Comparison of ENCODE assay signal across 22 cellular contexts in genomic region chr5:92328584-92329259, GRCh38.
"Had no signal": no experiment of that assay in that cellular context is flagged by ENCODE, and none has a peak within 500 bp of the region (broad histone marks: within the 10 kb centered on the region; RNA-seq: fewer than 3 reads in every experiment).

No MANE protein-coding gene starts in this region.

- H3K27me3 ChIP-seq: esophagus muscularis mucosa, gastroesophageal sphincter, hepatocyte, pancreas, tibial artery, upper lobe of left lung, uterus had no signal

- H3K4me3 Mint-ChIP-seq: dendritic cell treated with granulocyte-macrophage colony-stimulating factor and Interleukin-4, amounts not matched to agents 40 ng/mL and 50 ng/mL, for 4 days; effector memory CD8-positive, alpha-beta T cell; naive thymus-derived CD4-positive, alpha-beta T cell had no signal

- H3K27ac ChIP-seq: epithelial cell of prostate, esophagus muscularis mucosa, gastroesophageal sphincter, hepatocyte, pancreas, prostate gland, tibial artery, upper lobe of left lung, uterus had no signal

- ATAC-seq: effector memory CD8-positive, alpha-beta T cell; gastroesophageal sphincter; left colon; naive thymus-derived CD4-positive, alpha-beta T cell; pancreas; stimulated activated naive CD8-positive, alpha-beta T cell treated with anti-CD3 and anti-CD28 coated beads, Interleukin-15, Interleukin-2, amounts not matched to agents 100 U/mL and 50 U/mL, for 24 hours had no signal

- FAIRE-seq: colon, pancreas had no signal

- H3K9me3 ChIP-seq: esophagus muscularis mucosa, gastroesophageal sphincter, pancreas, prostate gland, tibial artery, upper lobe of left lung, uterus had no signal

- H3K27me3 Mint-ChIP-seq: dendritic cell treated with granulocyte-macrophage colony-stimulating factor and Interleukin-4, amounts not matched to agents 40 ng/mL and 50 ng/mL, for 4 days; effector memory CD8-positive, alpha-beta T cell; naive thymus-derived CD4-positive, alpha-beta T cell had no signal

- H3K4me3 ChIP-seq: esophagus muscularis mucosa, gastroesophageal sphincter, hepatocyte, pancreas, prostate gland, smooth muscle cell, tibial artery, upper lobe of left lung, uterus had no signal

- DNase-seq: effector memory CD8-positive, alpha-beta T cell; glutamatergic neuron; kidney; left colon; mammary epithelial cell; naive thymus-derived CD4-positive, alpha-beta T cell; occipital lobe; pancreas; retina; stimulated activated CD4-positive, alpha-beta T cell treated with anti-CD3 and anti-CD28 coated beads, Interleukin-2, amount 100 ng/mL, for 48 hours; stimulated activated naive CD8-positive, alpha-beta T cell treated with anti-CD3 and anti-CD28 coated beads, Interleukin-15, Interleukin-2, amounts not matched to agents 100 U/mL and 50 U/mL, for 24 hours; tibial artery; upper lobe of left lung; uterus had no signal

- H3K36me3 ChIP-seq: esophagus muscularis mucosa, gastroesophageal sphincter, pancreas, prostate gland, tibial artery, upper lobe of left lung, uterus had no signal

- H3K4me1 Mint-ChIP-seq: naive thymus-derived CD4-positive, alpha-beta T cell had no signal

- H3K27ac Mint-ChIP-seq: dendritic cell treated with granulocyte-macrophage colony-stimulating factor and Interleukin-4, amounts not matched to agents 40 ng/mL and 50 ng/mL, for 4 days; effector memory CD8-positive, alpha-beta T cell; naive thymus-derived CD4-positive, alpha-beta T cell had no signal

- H3K4me1 ChIP-seq: esophagus muscularis mucosa, gastroesophageal sphincter, pancreas, prostate gland, tibial artery, upper lobe of left lung, uterus had no signal
